Comparison of ENCODE assay signal across 8 cellular contexts in genomic region chr10:114526497-114527238, GRCh38.
DNase-seq lines count a peak whose midpoint lies in the region; ATAC-seq, FAIRE-seq and TF ChIP-seq lines count a peak whose summit lies in the region.

No MANE protein-coding gene starts in this region.

- peak; percentile 58 for DNase-seq in NCI-H1694 treated with DMSO at 0.1 percent for 48 hours (lab: John Stamatoyannopoulos, UW)
- peak; percentile 75 for DNase-seq in UCSD-AML1 (lab: John Stamatoyannopoulos, UW; ENCODE audit: unreplicated experiment)
- DNase-seq in bronchial epithelial cell (ENCODE audit: low read depth), result peak; percentile 91
- DNase-seq in kidney, result peak; percentile 87
- DNase-seq in stimulated activated CD4-positive, alpha-beta T cell treated with anti-CD3 and anti-CD28 coated beads, Interleukin-15, amount 100 ng/mL, for 48 hours (ENCODE audit: low read depth in 2 of 2), result peak; percentile 84 to 85
- DNase-seq in SW 1271 (lab: John Stamatoyannopoulos, UW), result no peak

- no peaks in the 10 kb centered on the region for H3K9me3 ChIP-seq in kidney (ENCODE audit: control insufficient read depth in 1 of 2, low read length in 2 of 2)

- H3K36me3 ChIP-seq in bronchial epithelial cell (ENCODE audit: control insufficient read depth, insufficient read depth, low read length), result peaks cover 1% of the 10 kb centered on the region
- H3K36me3 ChIP-seq in kidney (ENCODE audit: control insufficient read depth in 1 of 2, insufficient read depth in 2 of 2, low read length in 2 of 2), result peaks cover 0 to 6% of the 10 kb centered on the region in 2 donors

- intact Hi-C loops in kidney (cut with DNase I), result no loop called here

- peak overlapping the region; percentile 38 to 67 for H3K9ac ChIP-seq in kidney (ENCODE audit: low read length in 2 of 2)

- peak; percentile 72 for FAIRE-seq in bronchial epithelial cell (lab: Jason Lieb, UNC)
- no peak for FAIRE-seq in kidney (lab: Jason Lieb, UNC)

- H3K4me1 ChIP-seq in kidney (ENCODE audit: control insufficient read depth in 1 of 2, insufficient read depth in 1 of 2, low read depth in 1 of 2, low read length in 2 of 2), result peaks cover 4 to 23% of the 10 kb centered on the region in 2 donors

- peak; percentile 98 for ATAC-seq in GM18502 (IDR thresholded peaks at IDR 0.05; ENCODE audit: poor library complexity, unreplicated experiment)
- peak; percentile 94 for ATAC-seq in HG02852 (IDR thresholded peaks at IDR 0.05; ENCODE audit: unreplicated experiment)

- H3K4me3 ChIP-seq in bronchial epithelial cell (ENCODE audit: low read depth, low read length) (peak overlapping the region; percentile 55), kidney (ENCODE audit: low read length in 2 of 2) (peak overlapping the region; percentile 42 to 57)

- TF ChIP-seq CTCF in bronchial epithelial cell (IDR thresholded peaks at IDR 0.05; ENCODE audit: insufficient read depth, low read length, severe bottlenecking), result no peak
- no peak for TF ChIP-seq CTCF in kidney (IDR thresholded peaks at IDR 0.05; ENCODE audit: borderline replicate concordance, extremely low read depth, insufficient read depth)

- no peaks in the 10 kb centered on the region for H3K27me3 ChIP-seq in bronchial epithelial cell (ENCODE audit: control insufficient read depth, insufficient read depth, low read length)

- peak overlapping the region; percentile 63 for H3K27ac ChIP-seq in kidney (ENCODE audit: low read depth in 2 of 2, low read length in 2 of 2)

Comparison
In these comparisons a context has a peak if more than half of its experiments do, and no peak if none do; other contexts are left out.
1. DNase-seq: peak in NCI-H1694 treated with DMSO at 0.1 percent for 48 hours (single experiment), UCSD-AML1 (single experiment), bronchial epithelial cell (single experiment), kidney (single experiment) and stimulated activated CD4-positive, alpha-beta T cell treated with anti-CD3 and anti-CD28 coated beads, Interleukin-15, amount 100 ng/mL, for 48 hours (2 of 2); none in SW 1271 (0 of 2).